Comparison of ENCODE assay signal across 30 cellular contexts in genomic region chr5:91221917-91222316, GRCh38.
"Had no signal": no experiment of that assay in that cellular context is flagged by ENCODE, and none has a peak within 500 bp of the region (broad histone marks: within the 10 kb centered on the region; RNA-seq: fewer than 3 reads in every experiment).

No MANE protein-coding gene starts in this region.

- H3K4me3 Mint-ChIP-seq: immature natural killer cell; naive thymus-derived CD8-positive, alpha-beta T cell; nephron; neural crest cell; stimulated activated memory B cell treated with anti-CD40 and anti-IgM and Interleukin-4, amounts not matched to agents 10 μg/mL and 1 μg/mL and 100 μg/mL, for 72 hours; stimulated activated naive CD8-positive, alpha-beta T cell treated with anti-CD3 and anti-CD28 coated beads, Interleukin-15, amount 100 ng/mL, for 72 hours; type B pancreatic cell had no signal

- H3K27ac ChIP-seq: left lung, lower lobe of right lung, pancreas, prostate gland, sigmoid colon, tibial nerve, uterus had no signal

- H3K4me1 Mint-ChIP-seq: immature natural killer cell had no signal

- H3K36me3 Mint-ChIP-seq: immature natural killer cell; naive thymus-derived CD8-positive, alpha-beta T cell; stimulated activated memory B cell treated with anti-CD40 and anti-IgM and Interleukin-4, amounts not matched to agents 10 μg/mL and 1 μg/mL and 100 μg/mL, for 72 hours; type B pancreatic cell had no signal

- H3K27me3 ChIP-seq: left lung, pancreas, sigmoid colon, tibial nerve, uterus had no signal

- H3K27me3 Mint-ChIP-seq: naive thymus-derived CD8-positive, alpha-beta T cell; stimulated activated naive CD8-positive, alpha-beta T cell treated with anti-CD3 and anti-CD28 coated beads, Interleukin-15, amount 100 ng/mL, for 72 hours; type B pancreatic cell had no signal

- H3K27ac Mint-ChIP-seq: immature natural killer cell; naive thymus-derived CD8-positive, alpha-beta T cell; stimulated activated memory B cell treated with anti-CD40 and anti-IgM and Interleukin-4, amounts not matched to agents 10 μg/mL and 1 μg/mL and 100 μg/mL, for 72 hours; stimulated activated naive CD8-positive, alpha-beta T cell treated with anti-CD3 and anti-CD28 coated beads, Interleukin-15, amount 100 ng/mL, for 72 hours; type B pancreatic cell had no signal

- H3K4me1 ChIP-seq: prostate gland, uterus had no signal

- DNase-seq: immature natural killer cell; kidney; left colon; left lung; lower lobe of right lung; mammary epithelial cell; mesenchymal stem cell; naive thymus-derived CD8-positive, alpha-beta T cell; nucleus accumbens; pancreas; posterior cingulate gyrus; retina; right cardiac atrium; sigmoid colon; stimulated activated CD4-positive, alpha-beta T cell treated with anti-CD3 and anti-CD28 coated beads, Interleukin-1b, Interleukin-23, amount 100 ng/mL, for 48 hours; stimulated activated CD4-positive, alpha-beta T cell treated with anti-CD3 and anti-CD28 coated beads, Interleukin-2, amount 100 ng/mL, for 48 hours; stimulated activated CD4-positive, alpha-beta T cell treated with anti-CD3 and anti-CD28 coated beads, Interleukin-4, amount 100 ng/mL, for 4 hours; stimulated activated CD8-positive, alpha-beta memory T cell treated with anti-CD3 and anti-CD28 coated beads, Interleukin-4, amount 100 ng/mL, for 48 hours; stimulated activated naive CD4-positive, alpha-beta T cell treated with Interleukin-2 at 50 U/mL for 16 hours; stimulated activated naive CD8-positive, alpha-beta T cell treated with anti-CD3 and anti-CD28 coated beads, Interleukin-15, amount 100 ng/mL, for 72 hours; substantia nigra; uterus had no signal

- H3K4me3 ChIP-seq: left lung, lower lobe of right lung, pancreas, prostate gland, sigmoid colon, smooth muscle cell, tibial nerve, uterus had no signal

- H3K4me2 ChIP-seq: smooth muscle cell had no signal

- H3K9me3 ChIP-seq: left lung, lower lobe of right lung, pancreas, prostate gland, sigmoid colon, tibial nerve, uterus had no signal

- ATAC-seq: left colon; left lung; lower lobe of right lung; naive thymus-derived CD8-positive, alpha-beta T cell; pancreas; right cardiac atrium; stimulated activated memory B cell treated with anti-CD40 and anti-IgM and Interleukin-4, amounts not matched to agents 10 μg/mL and 1 μg/mL and 100 μg/mL, for 72 hours; stimulated activated naive CD8-positive, alpha-beta T cell treated with anti-CD3 and anti-CD28 coated beads, Interleukin-15, amount 100 ng/mL, for 72 hours had no signal

- FAIRE-seq: islet of Langerhans, kidney, pancreas had no signal

- H3K9me3 Mint-ChIP-seq: immature natural killer cell; naive thymus-derived CD8-positive, alpha-beta T cell; nephron; neural crest cell; stimulated activated memory B cell treated with anti-CD40 and anti-IgM and Interleukin-4, amounts not matched to agents 10 μg/mL and 1 μg/mL and 100 μg/mL, for 72 hours; stimulated activated naive CD8-positive, alpha-beta T cell treated with anti-CD3 and anti-CD28 coated beads, Interleukin-15, amount 100 ng/mL, for 72 hours had no signal

- H3K36me3 ChIP-seq: left lung, lower lobe of right lung, pancreas, prostate gland, sigmoid colon, tibial nerve, uterus had no signal
